ENCODE assay signal across 23 cellular contexts in the genomic region with DNA sequence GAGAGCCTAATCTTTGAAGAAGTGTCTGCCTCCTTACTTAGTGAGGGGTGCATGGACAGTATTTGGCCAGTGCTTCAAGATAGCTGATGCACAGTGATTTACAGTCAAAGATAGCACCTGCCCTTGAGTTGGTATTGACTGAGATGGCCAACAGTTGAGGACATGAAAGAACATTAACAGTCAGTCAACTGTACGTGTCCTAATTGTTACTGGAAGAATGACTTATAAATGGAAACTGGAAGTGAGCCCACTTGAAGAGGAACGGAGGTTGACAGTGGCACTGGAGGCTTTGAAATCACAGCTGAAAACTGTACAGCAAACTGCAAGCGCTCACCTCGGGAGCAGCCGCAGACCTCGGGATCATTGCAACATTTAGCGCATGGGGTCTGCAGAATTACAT.
A peak's percentile ranks its signal among the peaks of the same experiment; 100 is the strongest.
DNase-seq lines count a peak whose midpoint lies in the region; ATAC-seq and TF ChIP-seq lines count a peak whose summit lies in the region.
"Had no signal": no experiment of that assay in that cellular context is flagged by ENCODE, and none has a peak within 500 bp of the region (broad histone marks: within the 10 kb centered on the region; RNA-seq: fewer than 3 reads in every experiment).

No MANE protein-coding gene starts in this region.

- H3K27me3 Mint-ChIP-seq in CD4-positive, alpha-beta T cell = no peaks in the 10 kb centered on the region

- no peak for TF ChIP-seq CTCF in CD4-positive, alpha-beta T cell (IDR thresholded peaks at IDR 0.05)

- H3K27me3 ChIP-seq in BLaER1 = no peaks in the 10 kb centered on the region
- no peaks in the 10 kb centered on the region for H3K27me3 ChIP-seq in BLaER1 treated with 17β-estradiol and CSF1 and Interleukin-3, amounts not matched to agents 10 nM and 100 nM
- no peaks in the 10 kb centered on the region for H3K27me3 ChIP-seq in CD4-positive, alpha-beta T cell (ENCODE audit: control insufficient read depth, insufficient read depth, low read length)
- H3K27me3 ChIP-seq: breast epithelium, SJCRH30 had no signal

- H3K4me3 Mint-ChIP-seq in CD4-positive, alpha-beta T cell = no peak overlapping the region
- H3K4me3 Mint-ChIP-seq: activated T-cell treated with anti-CD3 and anti-CD28 coated beads, Interleukin-2, amount 50 U/mL, for 4 hours; CD8-positive, alpha-beta T cell; HFFc6; T-helper 1 cell treated with Interleukin-12 subunit alpha and Interleukin-12 subunit beta and Interleukin-4 antibody, amounts not matched to agents 30 μg/mL and 1 μg/mL, for 36 hours had no signal

- no peaks in the 10 kb centered on the region for H4K20me1 ChIP-seq in BLaER1
- H4K20me1 ChIP-seq in BLaER1 treated with 17β-estradiol and CSF1 and Interleukin-3, amounts not matched to agents 10 nM and 100 nM = 0 out of 22 replicates have a peak, but pooled peaks cover 0 to 5% (median 0%) of the 10 kb centered on the region in 11 experiments

- peak; percentile 42 for DNase-seq in NCI-H187 treated with DMSO at 0.1 percent for 48 hours (lab: John Stamatoyannopoulos, UW)
- peak; percentile 90 for DNase-seq in SHP77 treated with DMSO at 0.1 percent for 48 hours (lab: John Stamatoyannopoulos, UW)
- no peak for DNase-seq in NCI-H1048 (lab: John Stamatoyannopoulos, UW)
- DNase-seq in CD4-positive, alpha-beta T cell = no peak
- no peak for DNase-seq in stimulated activated CD4-positive, alpha-beta T cell treated with anti-CD3 and anti-CD28 coated beads, Interleukin-1b, Interleukin-23, amount 100 ng/mL, for 48 hours
- DNase-seq: activated CD4-positive, alpha-beta T cell treated with anti-CD3 and anti-CD28 coated beads for 48 hours; activated naive CD4-positive, alpha-beta T cell treated with Interleukin-2 at 50 U/mL for 16 hours; activated T-cell treated with anti-CD3 and anti-CD28 coated beads, Interleukin-2, amount 50 U/mL, for 4 hours; amniotic stem cell; effector CD4-positive, alpha-beta T cell; HFFc6; KBM-7; NCI-H526; OCI-M1; SJCRH30; stimulated activated CD4-positive, alpha-beta T cell treated with anti-CD3 and anti-CD28 coated beads, Interleukin-2, amount 100 ng/mL, for 24 hours; trophoblast cell had no signal

- no peak overlapping the region for H3K27ac ChIP-seq in BLaER1
- H3K27ac ChIP-seq in BLaER1 treated with 17β-estradiol and CSF1 and Interleukin-3, amounts not matched to agents 10 nM and 100 nM = no peak overlapping the region
- H3K27ac ChIP-seq in CD4-positive, alpha-beta T cell (ENCODE audit: low read depth, low read length) = no peak overlapping the region
- H3K27ac ChIP-seq: breast epithelium, SJCRH30, skin epidermis had no signal

- no peak for ATAC-seq in CD4-positive, alpha-beta T cell (ENCODE audit: poor library complexity)
- ATAC-seq: activated T-cell treated with anti-CD3 and anti-CD28 coated beads, Interleukin-2, amount 50 U/mL, for 4 hours; CD8-positive, alpha-beta T cell had no signal

- POLR2A ChIA-PET in CD4-positive, alpha-beta T cell (lab: Charles Lee) = no interaction called here

- no peaks in the 10 kb centered on the region for H3K36me3 ChIP-seq in BLaER1
- H3K36me3 ChIP-seq in BLaER1 treated with 17β-estradiol and CSF1 and Interleukin-3, amounts not matched to agents 10 nM and 100 nM = no peaks in the 10 kb centered on the region
- H3K36me3 ChIP-seq: breast epithelium, SJCRH30 had no signal

- intact Hi-C loops in CD4-positive, alpha-beta T cell (cut with DNase I, micrococcal nuclease) = loop anchor here in 1 of 2 experiments (5.0 to 10.0 kb wide), 2 partner anchors 279 to 987 kb away; no protein-coding TSS in a partner anchor

- H3K36me3 Mint-ChIP-seq in CD4-positive, alpha-beta T cell (ENCODE audit: low read depth) = no peaks in the 10 kb centered on the region

- H3K4me1 ChIP-seq in BLaER1 = peaks cover 25% of the 10 kb centered on the region
- H3K4me1 ChIP-seq in BLaER1 treated with 17β-estradiol and CSF1 and Interleukin-3, amounts not matched to agents 10 nM and 100 nM = peaks cover 14 to 32% (median 22%) of the 10 kb centered on the region in 10 experiments
- H3K4me1 ChIP-seq: breast epithelium, SJCRH30 had no signal

- CTCF ChIA-PET in CD4-positive, alpha-beta T cell (lab: Charles Lee) = interaction anchor here (1.6 kb wide), 1 partner anchor 855 kb away, joined by 3 read pairs; no protein-coding TSS in a partner anchor

- peaks cover 12% of the 10 kb centered on the region for H3K4me1 Mint-ChIP-seq in CD4-positive, alpha-beta T cell (ENCODE audit: low read depth)

- no peak overlapping the region for H3K9ac ChIP-seq in BLaER1
- no peak overlapping the region for H3K9ac ChIP-seq in BLaER1 treated with 17β-estradiol and CSF1 and Interleukin-3, amounts not matched to agents 10 nM and 100 nM

- H3K4me3 ChIP-seq in BLaER1 = no peak overlapping the region
- H3K4me3 ChIP-seq in BLaER1 treated with 17β-estradiol and CSF1 and Interleukin-3, amounts not matched to agents 10 nM and 100 nM = no peak overlapping the region
- H3K4me3 ChIP-seq: breast epithelium, SJCRH30, skin epidermis had no signal

- H3K27ac Mint-ChIP-seq in CD4-positive, alpha-beta T cell = no peak overlapping the region
- H3K27ac Mint-ChIP-seq: CD8-positive, alpha-beta T cell; HFFc6; T-helper 1 cell treated with Interleukin-12 subunit alpha and Interleukin-12 subunit beta and Interleukin-4 antibody, amounts not matched to agents 30 μg/mL and 1 μg/mL, for 36 hours had no signal

- H3K9me3 Mint-ChIP-seq in CD4-positive, alpha-beta T cell = no peaks in the 10 kb centered on the region
- H3K9me3 Mint-ChIP-seq: activated T-cell treated with anti-CD3 and anti-CD28 coated beads, Interleukin-2, amount 50 U/mL, for 4 hours; CD8-positive, alpha-beta T cell; HFFc6; T-helper 1 cell treated with Interleukin-12 subunit alpha and Interleukin-12 subunit beta and Interleukin-4 antibody, amounts not matched to agents 30 μg/mL and 1 μg/mL, for 36 hours had no signal

- H3K9me3 ChIP-seq in BLaER1 = no peaks in the 10 kb centered on the region
- peaks cover 0 to 4% (median 0%) of the 10 kb centered on the region in 11 experiments; a peak in 2 of 22 replicates for H3K9me3 ChIP-seq in BLaER1 treated with 17β-estradiol and CSF1 and Interleukin-3, amounts not matched to agents 10 nM and 100 nM (replicated peaks in 1 of 11)
- H3K9me3 ChIP-seq in CD4-positive, alpha-beta T cell (ENCODE audit: control insufficient read depth, low read length) = no peaks in the 10 kb centered on the region
- H3K9me3 ChIP-seq: breast epithelium, SJCRH30 had no signal

- H3K4me2 ChIP-seq in BLaER1 = peak overlapping the region; percentile 15
- H3K4me2 ChIP-seq in BLaER1 treated with 17β-estradiol and CSF1 and Interleukin-3, amounts not matched to agents 10 nM and 100 nM = peak overlapping the region; percentile 3 to 63 (median 33); a peak in 20 of 22 replicates

Comparison
In these comparisons a context has a peak if more than half of its experiments do, and no peak if none do; other contexts are left out.
1. DNase-seq: peak in NCI-H187 treated with DMSO at 0.1 percent for 48 hours (single experiment) and SHP77 treated with DMSO at 0.1 percent for 48 hours (single experiment); none in NCI-H1048 (single experiment), CD4-positive, alpha-beta T cell (0 of 10) and stimulated activated CD4-positive, alpha-beta T cell treated with anti-CD3 and anti-CD28 coated beads, Interleukin-1b, Interleukin-23, amount 100 ng/mL, for 48 hours (single experiment).